In genomic region chr2:37838541-37839167, GRCh38 we compare ENCODE assay signal across 19 cellular contexts.
DNase-seq lines count a peak whose midpoint lies in the region; ATAC-seq and TF ChIP-seq lines count a peak whose summit lies in the region.
"Had no signal": no experiment of that assay in that cellular context is flagged by ENCODE, and none has a peak within 500 bp of the region (broad histone marks: within the 10 kb centered on the region; RNA-seq: fewer than 3 reads in every experiment).

No MANE protein-coding gene starts in this region.

- intact Hi-C loops in activated CD8-positive, alpha-beta T cell treated with anti-CD3 and anti-CD28 coated beads for 36 hours (cut with micrococcal nuclease) = no loop called here

- peak overlapping the region; percentile 52 for H4K91ac ChIP-seq in mesenchymal stem cell (ENCODE audit: low read length)

- DNase-seq in mesenchymal stem cell (no peak), NCI-H345 (lab: John Stamatoyannopoulos, UW) (no peak), cerebellum (ENCODE audit: low spot score) (no peak)
- DNase-seq in activated CD8-positive, alpha-beta T cell treated with anti-CD3 and anti-CD28 coated beads for 36 hours = no peak
- DNase-seq: AML-193, DMS79 treated with DMSO at 0.1 percent for 48 hours, H9, Kasumi-1, MG63, NCI-H1048, NCI-H1436, NCI-H1930, NCI-H446 treated with DMSO at 0.1 percent for 48 hours had no signal

- no peaks in the 10 kb centered on the region for H3K9me3 ChIP-seq in mesenchymal stem cell (ENCODE audit: control insufficient read depth, low read length)
- H3K9me3 ChIP-seq: MG63, SJSA1 had no signal

- H4K8ac ChIP-seq in mesenchymal stem cell (ENCODE audit: low read length) = no peak overlapping the region

- no peak overlapping the region for H2BK120ac ChIP-seq in mesenchymal stem cell (ENCODE audit: low read depth, low read length)

- H2AFZ ChIP-seq in mesenchymal stem cell (ENCODE audit: low read depth, low read length) = no peak overlapping the region

- peak overlapping the region; percentile 52 to 67 for H3K18ac ChIP-seq in mesenchymal stem cell (ENCODE audit: low read depth in 1 of 2, low read length in 2 of 2)

- POLR2A ChIA-PET in activated CD8-positive, alpha-beta T cell treated with anti-CD3 and anti-CD28 coated beads for 36 hours (lab: Charles Lee) = interaction anchor here (0.6 kb wide), 1 partner anchor 542 kb away, joined by 3 read pairs; no protein-coding TSS in a partner anchor

- no peak overlapping the region for H2AK5ac ChIP-seq in mesenchymal stem cell (ENCODE audit: low read length, severe bottlenecking)

- no peak overlapping the region for H3K27ac Mint-ChIP-seq in stimulated activated memory B cell treated with anti-CD40 and anti-IgM and Interleukin-4, amounts not matched to agents 10 μg/mL and 1 μg/mL and 100 μg/mL, for 72 hours
- no peak overlapping the region for H3K27ac Mint-ChIP-seq in activated CD8-positive, alpha-beta T cell treated with anti-CD3 and anti-CD28 coated beads for 36 hours

- peak overlapping the region in 1 of 2 experiments; percentile 24 for H3K4ac ChIP-seq in mesenchymal stem cell (ENCODE audit: low read depth in 1 of 2, low read length in 2 of 2)

- peak overlapping the region in 1 of 2 experiments; percentile 28 for H3K14ac ChIP-seq in mesenchymal stem cell (ENCODE audit: low read length in 2 of 2)

- no peak overlapping the region for H2BK15ac ChIP-seq in mesenchymal stem cell (ENCODE audit: low read depth, poor library complexity, severe bottlenecking)

- peak overlapping the region; percentile 18 to 37 for H2BK12ac ChIP-seq in mesenchymal stem cell (ENCODE audit: low read length in 2 of 2)

- H2BK5ac ChIP-seq in mesenchymal stem cell (ENCODE audit: low read depth, low read length, poor library complexity, severe bottlenecking) = no peak overlapping the region

- WGBS in mesenchymal stem cell = 68% methylated on average over 6 of the region's 7 CpGs

- no peak overlapping the region for H3K27ac ChIP-seq in mesenchymal stem cell (ENCODE audit: low read length, poor library complexity, severe bottlenecking)
- peak overlapping the region; percentile 68 for H3K27ac ChIP-seq in rectal smooth muscle tissue (ENCODE audit: low read depth, low read length)
- H3K27ac ChIP-seq: SJSA1 had no signal

- CTCF ChIA-PET in activated CD8-positive, alpha-beta T cell treated with anti-CD3 and anti-CD28 coated beads for 36 hours (lab: Charles Lee) = interaction anchor here (0.8 to 14.0 kb wide), 3 partner anchors 38 to 429 kb away, joined by 3 to 184 read pairs (median 4); no protein-coding TSS in a partner anchor

- no peak overlapping the region for H3K9ac ChIP-seq in mesenchymal stem cell (ENCODE audit: low read length)
- H3K9ac ChIP-seq in rectal smooth muscle tissue (ENCODE audit: low read length) = no peak overlapping the region

- H3K79me1 ChIP-seq in mesenchymal stem cell (replicated peaks; ENCODE audit: low read length, poor library complexity, severe bottlenecking) = no peaks in the 10 kb centered on the region

- H3K9me3 Mint-ChIP-seq in stimulated activated memory B cell treated with anti-CD40 and anti-IgM and Interleukin-4, amounts not matched to agents 10 μg/mL and 1 μg/mL and 100 μg/mL, for 72 hours = no peaks in the 10 kb centered on the region
- H3K9me3 Mint-ChIP-seq in activated CD8-positive, alpha-beta T cell treated with anti-CD3 and anti-CD28 coated beads for 36 hours = no peaks in the 10 kb centered on the region
- H3K9me3 Mint-ChIP-seq: CD14-positive monocyte had no signal

- no peak for TF ChIP-seq CTCF in activated CD8-positive, alpha-beta T cell treated with anti-CD3 and anti-CD28 coated beads for 36 hours (IDR thresholded peaks at IDR 0.05)

- H3K4me1 Mint-ChIP-seq in stimulated activated memory B cell treated with anti-CD40 and anti-IgM and Interleukin-4, amounts not matched to agents 10 μg/mL and 1 μg/mL and 100 μg/mL, for 72 hours = no peaks in the 10 kb centered on the region
- H3K4me1 Mint-ChIP-seq in activated CD8-positive, alpha-beta T cell treated with anti-CD3 and anti-CD28 coated beads for 36 hours (ENCODE audit: low read depth) = peaks cover 6% of the 10 kb centered on the region

- H3K36me3 ChIP-seq in mesenchymal stem cell (ENCODE audit: control insufficient read depth in 1 of 2, insufficient read depth in 2 of 2, low read depth in 1 of 2, low read length in 2 of 2) (no peaks in the 10 kb centered on the region), rectal smooth muscle tissue (ENCODE audit: control insufficient read depth, insufficient read depth, low read length) (no peaks in the 10 kb centered on the region)
- H3K36me3 ChIP-seq: MG63, SJSA1 had no signal

- no peak overlapping the region for H3K4me3 ChIP-seq in mesenchymal stem cell (ENCODE audit: insufficient read depth in 1 of 2, low read depth in 1 of 2, low read length in 2 of 2)
- H3K4me3 ChIP-seq in rectal smooth muscle tissue (ENCODE audit: low read length) = no peak overlapping the region
- H3K4me3 ChIP-seq: MG63, SJSA1 had no signal

- no peak overlapping the region for H3K23ac ChIP-seq in mesenchymal stem cell (ENCODE audit: low read length in 2 of 2)

- no peaks in the 10 kb centered on the region for H3K27me3 ChIP-seq in mesenchymal stem cell (ENCODE audit: control insufficient read depth in 1 of 2, insufficient read depth in 1 of 2, low read length in 2 of 2)
- no peaks in the 10 kb centered on the region for H3K27me3 ChIP-seq in rectal smooth muscle tissue (ENCODE audit: control insufficient read depth, insufficient read depth, low read length)
- H3K27me3 ChIP-seq: MG63, SJSA1 had no signal

- H3K36me3 Mint-ChIP-seq in stimulated activated memory B cell treated with anti-CD40 and anti-IgM and Interleukin-4, amounts not matched to agents 10 μg/mL and 1 μg/mL and 100 μg/mL, for 72 hours = no peaks in the 10 kb centered on the region
- H3K36me3 Mint-ChIP-seq in activated CD8-positive, alpha-beta T cell treated with anti-CD3 and anti-CD28 coated beads for 36 hours (ENCODE audit: low read depth) = no peaks in the 10 kb centered on the region
- H3K36me3 Mint-ChIP-seq: CD14-positive monocyte had no signal

- no peak for ATAC-seq in SK-N-SH treated with all-trans-retinoic acid at 6 μM for 48 hours
- ATAC-seq in stimulated activated memory B cell treated with anti-CD40 and anti-IgM and Interleukin-4, amounts not matched to agents 10 μg/mL and 1 μg/mL and 100 μg/mL, for 72 hours = no peak
- no peak for ATAC-seq in activated CD8-positive, alpha-beta T cell treated with anti-CD3 and anti-CD28 coated beads for 36 hours
- ATAC-seq: Panc1 had no signal

- H3K4me3 Mint-ChIP-seq in stimulated activated memory B cell treated with anti-CD40 and anti-IgM and Interleukin-4, amounts not matched to agents 10 μg/mL and 1 μg/mL and 100 μg/mL, for 72 hours = no peak overlapping the region
- H3K4me3 Mint-ChIP-seq in activated CD8-positive, alpha-beta T cell treated with anti-CD3 and anti-CD28 coated beads for 36 hours = no peak overlapping the region
- H3K4me3 Mint-ChIP-seq: CD14-positive monocyte, H9 had no signal

- no peaks in the 10 kb centered on the region for H3K27me3 Mint-ChIP-seq in stimulated activated memory B cell treated with anti-CD40 and anti-IgM and Interleukin-4, amounts not matched to agents 10 μg/mL and 1 μg/mL and 100 μg/mL, for 72 hours
- peaks cover 10% of the 10 kb centered on the region for H3K27me3 Mint-ChIP-seq in activated CD8-positive, alpha-beta T cell treated with anti-CD3 and anti-CD28 coated beads for 36 hours

- no peak overlapping the region for H3K4me2 ChIP-seq in mesenchymal stem cell (ENCODE audit: low read length, poor library complexity, severe bottlenecking)

- H3K4me1 ChIP-seq in mesenchymal stem cell (ENCODE audit: control insufficient read depth, insufficient read depth, low read depth, low read length) (no peaks in the 10 kb centered on the region), rectal smooth muscle tissue (ENCODE audit: control insufficient read depth, insufficient read depth, low read length) (peaks cover 18% of the 10 kb centered on the region)

TF ChIP-seq in SK-N-SH treated with all-trans-retinoic acid at 6 μM for 48 hours, 23 proteins besides CTCF, POLR2A, EP300 and RAD21 (continues in another document):
- TF ChIP-seq ISL1 (CRISPR knock-in tag; IDR thresholded peaks at IDR 0.05) = no peak
- no peak for TF ChIP-seq CREB5 (CRISPR knock-in tag; IDR thresholded peaks at IDR 0.05; ENCODE audit: low read depth)
- TF ChIP-seq PPARA (CRISPR knock-in tag; IDR thresholded peaks at IDR 0.05; ENCODE audit: borderline replicate concordance) = peak; percentile 60; the same call in 1 of the 2 replicates
- TF ChIP-seq ARNTL (CRISPR knock-in tag; IDR thresholded peaks at IDR 0.05; ENCODE audit: borderline replicate concordance, low read depth) = peak; percentile 39; the same call in 1 of the 2 replicates
- TF ChIP-seq ZNF565 (CRISPR knock-in tag; conservative IDR thresholded peaks at IDR 0.05; ENCODE audit: low read depth) = no peak
- TF ChIP-seq TCF4 (CRISPR knock-in tag; IDR thresholded peaks at IDR 0.05; ENCODE audit: borderline replicate concordance) = peak; percentile 95
- no peak for TF ChIP-seq OSR1 (CRISPR knock-in tag; IDR thresholded peaks at IDR 0.05)
- TF ChIP-seq, protein P1, sequence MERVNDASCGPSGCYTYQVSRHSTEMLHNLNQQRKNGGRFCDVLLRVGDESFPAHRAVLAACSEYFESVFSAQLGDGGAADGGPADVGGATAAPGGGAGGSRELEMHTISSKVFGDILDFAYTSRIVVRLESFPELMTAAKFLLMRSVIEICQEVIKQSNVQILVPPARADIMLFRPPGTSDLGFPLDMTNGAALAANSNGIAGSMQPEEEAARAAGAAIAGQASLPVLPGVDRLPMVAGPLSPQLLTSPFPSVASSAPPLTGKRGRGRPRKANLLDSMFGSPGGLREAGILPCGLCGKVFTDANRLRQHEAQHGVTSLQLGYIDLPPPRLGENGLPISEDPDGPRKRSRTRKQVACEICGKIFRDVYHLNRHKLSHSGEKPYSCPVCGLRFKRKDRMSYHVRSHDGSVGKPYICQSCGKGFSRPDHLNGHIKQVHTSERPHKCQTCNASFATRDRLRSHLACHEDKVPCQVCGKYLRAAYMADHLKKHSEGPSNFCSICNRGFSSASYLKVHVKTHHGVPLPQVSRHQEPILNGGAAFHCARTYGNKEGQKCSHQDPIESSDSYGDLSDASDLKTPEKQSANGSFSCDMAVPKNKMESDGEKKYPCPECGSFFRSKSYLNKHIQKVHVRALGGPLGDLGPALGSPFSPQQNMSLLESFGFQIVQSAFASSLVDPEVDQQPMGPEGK (CRISPR knock-in tag; IDR thresholded peaks at IDR 0.05; ENCODE audit: borderline replicate concordance) = no peak
- no peak for TF ChIP-seq SNAI2 (CRISPR knock-in tag; IDR thresholded peaks at IDR 0.05)
